1 cellular context compared by ENCODE assay signal in the genomic region with DNA sequence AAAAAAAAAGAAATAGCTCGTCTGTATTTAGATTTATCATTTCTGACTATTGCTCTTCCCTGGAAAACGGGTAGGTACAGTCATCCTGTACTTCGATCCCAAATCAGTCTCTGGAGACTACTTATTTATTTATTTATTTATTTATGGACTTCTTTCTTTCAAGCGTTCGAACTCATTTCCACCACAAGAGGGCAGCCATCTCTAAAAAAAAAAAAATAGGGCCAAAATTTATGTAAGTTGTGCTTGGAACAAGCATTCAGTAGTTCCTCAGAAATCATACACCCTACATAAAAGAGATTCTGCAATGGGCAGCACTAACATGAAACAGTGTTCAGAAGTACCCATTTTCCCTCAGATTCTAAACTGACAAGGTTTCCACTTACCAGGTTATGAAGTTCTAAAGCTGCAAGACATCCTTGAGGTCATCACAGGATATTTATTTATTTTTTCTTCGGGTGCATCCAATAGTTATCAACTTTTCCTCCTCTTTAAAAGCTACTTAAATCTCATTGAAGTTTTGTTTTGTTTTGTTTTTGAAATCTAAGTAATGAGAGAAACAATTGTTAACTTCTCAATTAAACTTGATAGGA.
TF ChIP-seq lines count a peak whose summit lies in the region.

No MANE protein-coding gene starts in this region.

TF ChIP-seq in SK-N-SH, 30 proteins besides CTCF, POLR2A, EP300 and RAD21 (continued from another document):
- TF ChIP-seq, protein P1, sequence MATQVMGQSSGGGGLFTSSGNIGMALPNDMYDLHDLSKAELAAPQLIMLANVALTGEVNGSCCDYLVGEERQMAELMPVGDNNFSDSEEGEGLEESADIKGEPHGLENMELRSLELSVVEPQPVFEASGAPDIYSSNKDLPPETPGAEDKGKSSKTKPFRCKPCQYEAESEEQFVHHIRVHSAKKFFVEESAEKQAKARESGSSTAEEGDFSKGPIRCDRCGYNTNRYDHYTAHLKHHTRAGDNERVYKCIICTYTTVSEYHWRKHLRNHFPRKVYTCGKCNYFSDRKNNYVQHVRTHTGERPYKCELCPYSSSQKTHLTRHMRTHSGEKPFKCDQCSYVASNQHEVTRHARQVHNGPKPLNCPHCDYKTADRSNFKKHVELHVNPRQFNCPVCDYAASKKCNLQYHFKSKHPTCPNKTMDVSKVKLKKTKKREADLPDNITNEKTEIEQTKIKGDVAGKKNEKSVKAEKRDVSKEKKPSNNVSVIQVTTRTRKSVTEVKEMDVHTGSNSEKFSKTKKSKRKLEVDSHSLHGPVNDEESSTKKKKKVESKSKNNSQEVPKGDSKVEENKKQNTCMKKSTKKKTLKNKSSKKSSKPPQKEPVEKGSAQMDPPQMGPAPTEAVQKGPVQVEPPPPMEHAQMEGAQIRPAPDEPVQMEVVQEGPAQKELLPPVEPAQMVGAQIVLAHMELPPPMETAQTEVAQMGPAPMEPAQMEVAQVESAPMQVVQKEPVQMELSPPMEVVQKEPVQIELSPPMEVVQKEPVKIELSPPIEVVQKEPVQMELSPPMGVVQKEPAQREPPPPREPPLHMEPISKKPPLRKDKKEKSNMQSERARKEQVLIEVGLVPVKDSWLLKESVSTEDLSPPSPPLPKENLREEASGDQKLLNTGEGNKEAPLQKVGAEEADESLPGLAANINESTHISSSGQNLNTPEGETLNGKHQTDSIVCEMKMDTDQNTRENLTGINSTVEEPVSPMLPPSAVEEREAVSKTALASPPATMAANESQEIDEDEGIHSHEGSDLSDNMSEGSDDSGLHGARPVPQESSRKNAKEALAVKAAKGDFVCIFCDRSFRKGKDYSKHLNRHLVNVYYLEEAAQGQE (IDR thresholded peaks at IDR 0.05; ENCODE audit: low read depth, low read length) = no peak
- TF ChIP-seq SMC3 (IDR thresholded peaks at IDR 0.05; ENCODE audit: low read depth, low read length) (peak; percentile 36; the same call in 1 of the 2 replicates), TEAD4 (IDR thresholded peaks at IDR 0.05; ENCODE audit: borderline replicate concordance, insufficient read depth) (no peak), FOXM1 (IDR thresholded peaks at IDR 0.05; ENCODE audit: low read depth) (no peak)
- TF ChIP-seq, protein P2, sequence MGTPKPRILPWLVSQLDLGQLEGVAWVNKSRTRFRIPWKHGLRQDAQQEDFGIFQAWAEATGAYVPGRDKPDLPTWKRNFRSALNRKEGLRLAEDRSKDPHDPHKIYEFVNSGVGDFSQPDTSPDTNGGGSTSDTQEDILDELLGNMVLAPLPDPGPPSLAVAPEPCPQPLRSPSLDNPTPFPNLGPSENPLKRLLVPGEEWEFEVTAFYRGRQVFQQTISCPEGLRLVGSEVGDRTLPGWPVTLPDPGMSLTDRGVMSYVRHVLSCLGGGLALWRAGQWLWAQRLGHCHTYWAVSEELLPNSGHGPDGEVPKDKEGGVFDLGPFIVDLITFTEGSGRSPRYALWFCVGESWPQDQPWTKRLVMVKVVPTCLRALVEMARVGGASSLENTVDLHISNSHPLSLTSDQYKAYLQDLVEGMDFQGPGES (IDR thresholded peaks at IDR 0.05; ENCODE audit: low read depth, low read length) = no peak
- TF ChIP-seq, protein P3, sequence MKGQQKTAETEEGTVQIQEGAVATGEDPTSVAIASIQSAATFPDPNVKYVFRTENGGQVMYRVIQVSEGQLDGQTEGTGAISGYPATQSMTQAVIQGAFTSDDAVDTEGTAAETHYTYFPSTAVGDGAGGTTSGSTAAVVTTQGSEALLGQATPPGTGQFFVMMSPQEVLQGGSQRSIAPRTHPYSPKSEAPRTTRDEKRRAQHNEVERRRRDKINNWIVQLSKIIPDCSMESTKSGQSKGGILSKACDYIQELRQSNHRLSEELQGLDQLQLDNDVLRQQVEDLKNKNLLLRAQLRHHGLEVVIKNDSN (IDR thresholded peaks at IDR 0.05; ENCODE audit: borderline replicate concordance, low read depth) = no peak
